Comparison of ENCODE assay signal across 18 cellular contexts in genomic region chr9:125376261-125377226, GRCh38.
"Had no signal": no experiment of that assay in that cellular context is flagged by ENCODE, and none has a peak within 500 bp of the region (broad histone marks: within the 10 kb centered on the region; RNA-seq: fewer than 3 reads in every experiment).

No MANE protein-coding gene starts in this region.

- H3K27me3 ChIP-seq: cardiac muscle cell, colonic mucosa had no signal

- ATAC-seq: activated T-helper 17 cell treated with anti-CD3 and anti-CD28 coated beads, Interleukin-2, amount 50 U/mL, for 72 hours; left lung; mucosa of descending colon; naive thymus-derived CD8-positive, alpha-beta T cell; right cardiac atrium had no signal

- H3K9me3 ChIP-seq: colonic mucosa, left lung, mucosa of descending colon, tibial artery had no signal

- H3K4me1 ChIP-seq: colonic mucosa had no signal

- H3K36me3 ChIP-seq: cardiac muscle cell, colonic mucosa, left lung, tibial artery, WERI-Rb-1 had no signal

- FAIRE-seq: astrocyte, endometrium, small intestine, urothelium cell line had no signal

- DNase-seq: activated CD4-positive, alpha-beta T cell treated with anti-CD3 and anti-CD28 coated beads, Interleukin-2, amount 50 U/mL, for 48 hours; activated naive CD4-positive, alpha-beta T cell treated with anti-CD3 and anti-CD28 coated beads, Interleukin-2, amount 10 ng/mL, durations not matched to agents 7 days and 5 days; colonic mucosa; islet precursor cell; left lung; mucosa of descending colon; naive thymus-derived CD8-positive, alpha-beta T cell; small intestine; stimulated activated CD4-positive, alpha-beta T cell treated with anti-CD3 and anti-CD28 coated beads, Interleukin-4, amount 100 ng/mL, for 24 hours; stimulated activated naive CD4-positive, alpha-beta T cell; tibial artery; WERI-Rb-1 had no signal

- H3K4me3 ChIP-seq: cardiac muscle cell, colonic mucosa, left lung, mucosa of descending colon, tibial artery had no signal

- H3K27ac ChIP-seq: cardiac muscle cell, colonic mucosa, left lung, tibial artery, WERI-Rb-1 had no signal
